Comparison of ENCODE assay signal across 14 cellular contexts in genomic region chr12:3998397-3998796, GRCh38.
"Had no signal": no experiment of that assay in that cellular context is flagged by ENCODE, and none has a peak within 500 bp of the region (broad histone marks: within the 10 kb centered on the region; RNA-seq: fewer than 3 reads in every experiment).

No MANE protein-coding gene starts in this region.

- ATAC-seq: activated CD4-positive, CD25-positive, alpha-beta regulatory T cell treated with anti-CD3 and anti-CD28 coated beads, Interleukin-2, amount 50 U/mL, for 24 hours; left ventricle myocardium superior; stimulated activated naive B cell treated with anti-CD40 and anti-IgM and Interleukin-4, amounts not matched to agents 10 μg/mL and 1 μg/mL and 100 μg/mL, for 72 hours; T-cell had no signal

- H3K9me3 Mint-ChIP-seq: activated T-helper 2 cell treated with anti-CD3 and anti-CD28 coated beads, Interferon-gamma antibody, Interleukin-2, Interleukin-4, amounts not matched to agents 10 μg/mL and 5 μg/mL and 100 μg/mL, durations not matched to agents 14 hours and 24 hours and 36 hours; T-cell had no signal

- H3K4me3 Mint-ChIP-seq: activated naive CD4-positive, alpha-beta T cell treated with anti-CD3 and anti-CD28 coated beads, Interleukin-2, amount 10 ng/mL, durations not matched to agents 7 days and 5 days; endodermal cell; neural crest cell; stimulated activated naive B cell treated with anti-CD40 and anti-IgM and Interleukin-4, amounts not matched to agents 10 μg/mL and 1 μg/mL and 100 μg/mL, for 72 hours; T-cell had no signal

- H3K36me3 Mint-ChIP-seq: T-cell had no signal

- H3K27me3 Mint-ChIP-seq: T-cell had no signal

- DNase-seq: activated CD4-positive, alpha-beta T cell treated with anti-CD3 and anti-CD28 coated beads, Interleukin-2, amount 50 U/mL, for 4 hours; activated naive CD4-positive, alpha-beta T cell treated with anti-CD3 and anti-CD28 coated beads, Interleukin-2, amount 10 ng/mL, durations not matched to agents 7 days and 5 days; hippocampal formation; left ventricle myocardium superior; stimulated activated CD4-positive, alpha-beta T cell treated with anti-CD3 and anti-CD28 coated beads, Interleukin-15, amount 100 ng/mL, for 24 hours; stimulated activated CD4-positive, alpha-beta T cell treated with anti-CD3 and anti-CD28 coated beads, Interleukin-4, amount 100 ng/mL, for 1 hour; stimulated activated naive B cell treated with anti-CD40 and anti-IgM and Interleukin-4, amounts not matched to agents 10 μg/mL and 1 μg/mL and 100 μg/mL, for 72 hours; T-cell; T1000; thyroid gland had no signal

- H3K27ac Mint-ChIP-seq: activated naive CD4-positive, alpha-beta T cell treated with anti-CD3 and anti-CD28 coated beads, Interleukin-2, amount 10 ng/mL, durations not matched to agents 7 days and 5 days; activated T-helper 2 cell treated with anti-CD3 and anti-CD28 coated beads, Interferon-gamma antibody, Interleukin-2, Interleukin-4, amounts not matched to agents 10 μg/mL and 5 μg/mL and 100 μg/mL, durations not matched to agents 14 hours and 24 hours and 36 hours; stimulated activated naive B cell treated with anti-CD40 and anti-IgM and Interleukin-4, amounts not matched to agents 10 μg/mL and 1 μg/mL and 100 μg/mL, for 72 hours; T-cell had no signal
